ENCODE assay signal across 8 cellular contexts in genomic region chr19:41861098-41861768, GRCh38. TPM values are rescaled to one million over a fixed set of nuclear protein-coding genes. Genes with fewer than 3 reads are reported as not detected.
DNase-seq lines count a peak whose midpoint lies in the region; ATAC-seq and TF ChIP-seq lines count a peak whose summit lies in the region.

No MANE protein-coding gene starts in this region.

- WGBS in testis, 2 donors, result 20 to 23% methylated on average over 9 to 10 of the region's 10 CpGs

- H3K9me3 ChIP-seq in testis, result no peaks in the 10 kb centered on the region

- TF ChIP-seq POLR2A in testis (IDR thresholded peaks at IDR 0.05), result no peak

- H3K9me3 Mint-ChIP-seq in activated CD4-positive, alpha-beta T cell treated with anti-CD3 and anti-CD28 coated beads for 36 hours (ENCODE audit: low read depth), result no peaks in the 10 kb centered on the region
- no peaks in the 10 kb centered on the region for H3K9me3 Mint-ChIP-seq in activated T-helper 1 cell treated with anti-CD3 and anti-CD28 coated beads, Interleukin-12 subunit alpha, Interleukin-12 subunit beta, Interleukin-2, Interleukin-4 antibody, amounts not matched to agents 30 ng/mL and 10 ng/mL and 1 ng/mL, durations not matched to agents 14 hours and 24 hours and 36 hours
- H3K9me3 Mint-ChIP-seq in immature natural killer cell, result no peaks in the 10 kb centered on the region

- no peak for TF ChIP-seq CTCF in testis (IDR thresholded peaks at IDR 0.05)

- H3K27ac ChIP-seq in testis, result peak overlapping the region; percentile 78 to 94

- POLR2A ChIA-PET in activated CD4-positive, alpha-beta T cell treated with anti-CD3 and anti-CD28 coated beads for 36 hours (lab: Charles Lee), result interaction anchor here (1.0 to 2.9 kb wide), 5 partner anchors 10 to 381 kb away, joined by 4 to 40 read pairs (median 5); partner anchors contain the start of genes GSK3A and RABAC1

- CTCF ChIA-PET in activated CD4-positive, alpha-beta T cell treated with anti-CD3 and anti-CD28 coated beads for 36 hours (lab: Charles Lee), result interaction anchor here (0.6 to 2.9 kb wide), 7 partner anchors 11 to 330 kb away, joined by 3 to 14 read pairs (median 6); partner anchors contain the start of gene RABAC1

- H3K4me1 Mint-ChIP-seq in activated CD4-positive, alpha-beta T cell treated with anti-CD3 and anti-CD28 coated beads for 36 hours, result peaks cover 55% of the 10 kb centered on the region
- H3K4me1 Mint-ChIP-seq in activated T-helper 1 cell treated with anti-CD3 and anti-CD28 coated beads, Interleukin-12 subunit alpha, Interleukin-12 subunit beta, Interleukin-2, Interleukin-4 antibody, amounts not matched to agents 30 ng/mL and 10 ng/mL and 1 ng/mL, durations not matched to agents 14 hours and 24 hours and 36 hours (ENCODE audit: low read depth), result peaks cover 42% of the 10 kb centered on the region
- peaks cover 51 to 54% of the 10 kb centered on the region in 2 donors for H3K4me1 Mint-ChIP-seq in immature natural killer cell

- H3K36me3 ChIP-seq in testis (ENCODE audit: low read depth, missing control alignments), result no peaks in the 10 kb centered on the region

- DNase-seq in activated CD4-positive, alpha-beta T cell treated with anti-CD3 and anti-CD28 coated beads for 36 hours, result no peak
- no peak for DNase-seq in activated CD4-positive, alpha-beta T cell treated with anti-CD3 and anti-CD28 coated beads for 1 hour
- DNase-seq in activated T-helper 1 cell treated with anti-CD3 and anti-CD28 coated beads, Interleukin-12 subunit alpha, Interleukin-12 subunit beta, Interleukin-2, Interleukin-4 antibody, amounts not matched to agents 30 ng/mL and 10 ng/mL and 1 ng/mL, durations not matched to agents 14 hours and 24 hours and 36 hours (ENCODE audit: low spot score), result no peak
- DNase-seq in immature natural killer cell (no peak), testis (no peak), H4 (ENCODE audit: low spot score) (no peak), NCI-H2171 treated with DMSO at 0.1 percent for 48 hours (lab: John Stamatoyannopoulos, UW) (no peak)

- no peaks in the 10 kb centered on the region for H3K27me3 Mint-ChIP-seq in activated CD4-positive, alpha-beta T cell treated with anti-CD3 and anti-CD28 coated beads for 36 hours
- H3K27me3 Mint-ChIP-seq in activated T-helper 1 cell treated with anti-CD3 and anti-CD28 coated beads, Interleukin-12 subunit alpha, Interleukin-12 subunit beta, Interleukin-2, Interleukin-4 antibody, amounts not matched to agents 30 ng/mL and 10 ng/mL and 1 ng/mL, durations not matched to agents 14 hours and 24 hours and 36 hours (ENCODE audit: insufficient read depth), result peaks cover 4% of the 10 kb centered on the region
- peaks cover 1 to 10% (median 8%) of the 10 kb centered on the region in 3 donors for H3K27me3 Mint-ChIP-seq in immature natural killer cell (ENCODE audit: low read depth in 3 of 3)

- H3K36me3 Mint-ChIP-seq in activated CD4-positive, alpha-beta T cell treated with anti-CD3 and anti-CD28 coated beads for 36 hours (ENCODE audit: low read depth), result peaks cover 52% of the 10 kb centered on the region
- peaks cover 50% of the 10 kb centered on the region for H3K36me3 Mint-ChIP-seq in activated T-helper 1 cell treated with anti-CD3 and anti-CD28 coated beads, Interleukin-12 subunit alpha, Interleukin-12 subunit beta, Interleukin-2, Interleukin-4 antibody, amounts not matched to agents 30 ng/mL and 10 ng/mL and 1 ng/mL, durations not matched to agents 14 hours and 24 hours and 36 hours (ENCODE audit: low read depth)
- peaks cover 11 to 26% (median 15%) of the 10 kb centered on the region in 3 donors for H3K36me3 Mint-ChIP-seq in immature natural killer cell

- no peaks in the 10 kb centered on the region for H3K27me3 ChIP-seq in testis

- H3K4me1 ChIP-seq in testis, result peaks cover 20% of the 10 kb centered on the region

- intact Hi-C loops in activated CD4-positive, alpha-beta T cell treated with anti-CD3 and anti-CD28 coated beads for 36 hours (cut with DNase I, micrococcal nuclease), result loop anchor here (2.0 to 5.0 kb wide), 3 partner anchors 26 to 1064 kb away; partner anchors contain the start of genes EGLN2 (in 1 of the 2) and TGFB1 (in 1 of the 2)
- intact Hi-C loops in activated T-helper 1 cell treated with anti-CD3 and anti-CD28 coated beads, Interleukin-12 subunit alpha, Interleukin-12 subunit beta, Interleukin-2, Interleukin-4 antibody, amounts not matched to agents 30 ng/mL and 10 ng/mL and 1 ng/mL, durations not matched to agents 14 hours and 24 hours and 36 hours (cut with micrococcal nuclease), result loop anchor here (2.0 kb wide), 2 partner anchors 464 to 1890 kb away; partner anchors contain the start of genes BCKDHA, EXOSC5 and PSMC4
- intact Hi-C loops in testis (cut with DNase I; ENCODE audit: low total_unique reads), result no loop called here

- ATAC-seq in activated CD4-positive, alpha-beta T cell treated with anti-CD3 and anti-CD28 coated beads for 36 hours, result no peak
- no peak for ATAC-seq in activated CD4-positive, CD25-positive, alpha-beta regulatory T cell treated with anti-CD3 and anti-CD28 coated beads, Interleukin-2, amount 50 U/mL, for 24 hours

- H3K27ac Mint-ChIP-seq in activated CD4-positive, alpha-beta T cell treated with anti-CD3 and anti-CD28 coated beads for 36 hours, result peak overlapping the region; percentile 93
- peak overlapping the region; percentile 84 for H3K27ac Mint-ChIP-seq in activated T-helper 1 cell treated with anti-CD3 and anti-CD28 coated beads, Interleukin-12 subunit alpha, Interleukin-12 subunit beta, Interleukin-2, Interleukin-4 antibody, amounts not matched to agents 30 ng/mL and 10 ng/mL and 1 ng/mL, durations not matched to agents 14 hours and 24 hours and 36 hours
- H3K27ac Mint-ChIP-seq in immature natural killer cell, result peak overlapping the region; percentile 86 to 94 (median 91)

- peak overlapping the region; percentile 86 for H3K4me3 Mint-ChIP-seq in activated CD4-positive, alpha-beta T cell treated with anti-CD3 and anti-CD28 coated beads for 36 hours
- H3K4me3 Mint-ChIP-seq in activated T-helper 1 cell treated with anti-CD3 and anti-CD28 coated beads, Interleukin-12 subunit alpha, Interleukin-12 subunit beta, Interleukin-2, Interleukin-4 antibody, amounts not matched to agents 30 ng/mL and 10 ng/mL and 1 ng/mL, durations not matched to agents 14 hours and 24 hours and 36 hours, result peak overlapping the region; percentile 95
- peak overlapping the region; percentile 82 to 98 (median 91) for H3K4me3 Mint-ChIP-seq in immature natural killer cell

- H3K4me3 ChIP-seq in testis, result peak overlapping the region; percentile 79 to 99

RNA-seq across cellular contexts. Expression of gene RPS19, which starts 1.2 kb away (rescaled TPM):
- total RNA-seq in activated CD4-positive, alpha-beta T cell treated with anti-CD3 and anti-CD28 coated beads for 36 hours, result 1,000 to 10,000 TPM; 2,342 to 3,204 TPM
- 2,887 and 2,906 TPM in 2 replicates for total RNA-seq in activated T-helper 1 cell treated with anti-CD3 and anti-CD28 coated beads, Interleukin-12 subunit alpha, Interleukin-12 subunit beta, Interleukin-2, Interleukin-4 antibody, amounts not matched to agents 30 ng/mL and 10 ng/mL and 1 ng/mL, durations not matched to agents 14 hours and 24 hours and 36 hours
- polyA plus RNA-seq in immature natural killer cell, result 1,000 to 10,000 TPM; 2,260 to 5,043 (median 3,564) TPM
- 1,000 to 10,000 TPM in 1 of 2 donors, 100 to 1,000 TPM in 1; 869 to 1,199 TPM for total RNA-seq in testis
- 1,270 TPM for polyA plus RNA-seq in testis (ENCODE audit: insufficient read depth, low read depth, low replicate concordance)
- total RNA-seq in H4 (2014; rRNA removed; shearing (Covaris generic)), result 1,641 and 1,922 TPM in 2 replicates

RNA-seq across cellular contexts. Expression of gene CD79A, which starts 15.8 kb away (rescaled TPM):
- total RNA-seq in activated CD4-positive, alpha-beta T cell treated with anti-CD3 and anti-CD28 coated beads for 36 hours, result 1 to 10 TPM; 4.0 to 4.1 TPM
- 2.7 and 2.9 TPM in 2 replicates for total RNA-seq in activated T-helper 1 cell treated with anti-CD3 and anti-CD28 coated beads, Interleukin-12 subunit alpha, Interleukin-12 subunit beta, Interleukin-2, Interleukin-4 antibody, amounts not matched to agents 30 ng/mL and 10 ng/mL and 1 ng/mL, durations not matched to agents 14 hours and 24 hours and 36 hours
- 1 to 10 TPM; 4.1 to 8.3 (median 5.1) TPM for polyA plus RNA-seq in immature natural killer cell
- under 1 TPM in 1 of 2 donors, not detected in 1; 0.87 TPM for total RNA-seq in testis
- 3.6 TPM for polyA plus RNA-seq in testis (ENCODE audit: insufficient read depth, low read depth, low replicate concordance)
- not detected in 2 replicates for total RNA-seq in H4 (2014; rRNA removed; shearing (Covaris generic))

RNA-seq across cellular contexts. Expression of gene DMRTC2, which starts 16.4 kb away (rescaled TPM):
- not detected for total RNA-seq in activated CD4-positive, alpha-beta T cell treated with anti-CD3 and anti-CD28 coated beads for 36 hours
- total RNA-seq in activated T-helper 1 cell treated with anti-CD3 and anti-CD28 coated beads, Interleukin-12 subunit alpha, Interleukin-12 subunit beta, Interleukin-2, Interleukin-4 antibody, amounts not matched to agents 30 ng/mL and 10 ng/mL and 1 ng/mL, durations not matched to agents 14 hours and 24 hours and 36 hours, result not detected in 2 replicates
- not detected for polyA plus RNA-seq in immature natural killer cell
- total RNA-seq in testis, result 10 to 100 TPM; 23.1 to 55.3 TPM
- polyA plus RNA-seq in testis (ENCODE audit: insufficient read depth, low read depth, low replicate concordance), result 71.0 TPM
- total RNA-seq in H4 (2014; rRNA removed; shearing (Covaris generic)), result not detected in 2 replicates

RNA-seq across cellular contexts. Expression of gene LYPD4, which starts 16.8 kb away (rescaled TPM):
- total RNA-seq in activated CD4-positive, alpha-beta T cell treated with anti-CD3 and anti-CD28 coated beads for 36 hours, result not detected
- not detected in 2 replicates for total RNA-seq in activated T-helper 1 cell treated with anti-CD3 and anti-CD28 coated beads, Interleukin-12 subunit alpha, Interleukin-12 subunit beta, Interleukin-2, Interleukin-4 antibody, amounts not matched to agents 30 ng/mL and 10 ng/mL and 1 ng/mL, durations not matched to agents 14 hours and 24 hours and 36 hours
- polyA plus RNA-seq in immature natural killer cell, result not detected
- total RNA-seq in testis, result 10 to 100 TPM; 33.6 to 68.4 TPM
- 198 TPM for polyA plus RNA-seq in testis (ENCODE audit: insufficient read depth, low read depth, low replicate concordance)
- 0.41 TPM in 1 of 2 replicates, not detected in the other for total RNA-seq in H4 (2014; rRNA removed; shearing (Covaris generic))

RNA-seq across cellular contexts. Expression of gene ARHGEF1, which starts 21.8 kb away (rescaled TPM):
- total RNA-seq in activated CD4-positive, alpha-beta T cell treated with anti-CD3 and anti-CD28 coated beads for 36 hours, result 100 to 1,000 TPM; 231 to 276 TPM
- 386 and 392 TPM in 2 replicates for total RNA-seq in activated T-helper 1 cell treated with anti-CD3 and anti-CD28 coated beads, Interleukin-12 subunit alpha, Interleukin-12 subunit beta, Interleukin-2, Interleukin-4 antibody, amounts not matched to agents 30 ng/mL and 10 ng/mL and 1 ng/mL, durations not matched to agents 14 hours and 24 hours and 36 hours
- polyA plus RNA-seq in immature natural killer cell (100 to 1,000 TPM; 129 to 394 (median 156) TPM), testis (ENCODE audit: insufficient read depth, low read depth, low replicate concordance) (33.2 TPM)
- 10 to 100 TPM; 51.2 to 56.3 TPM for total RNA-seq in testis
- 14.5 and 15.9 TPM in 2 replicates for total RNA-seq in H4 (2014; rRNA removed; shearing (Covaris generic))

Comparison
In these comparisons a context has a peak if more than half of its experiments do, and no peak if none do; other contexts are left out.
1. RNA of gene DMRTC2, which starts 16.4 kb away (total RNA-seq): 23.1 to 55.3 TPM in testis; not detected in activated CD4-positive, alpha-beta T cell treated with anti-CD3 and anti-CD28 coated beads for 36 hours, not detected in activated T-helper 1 cell treated with anti-CD3 and anti-CD28 coated beads, Interleukin-12 subunit alpha, Interleukin-12 subunit beta, Interleukin-2, Interleukin-4 antibody, amounts not matched to agents 30 ng/mL and 10 ng/mL and 1 ng/mL, durations not matched to agents 14 hours and 24 hours and 36 hours and not detected in H4; every median in the first group is over 10 times any median in the second.
2. Peak in every context shown above with its lines, with median percentiles within 50 percentile points of each other: H3K27ac Mint-ChIP-seq and H3K4me3 Mint-ChIP-seq.